Comparison of ENCODE assay signal across 1 cellular context in genomic region chr1:195763146-195763906, GRCh38.
TF ChIP-seq lines count a peak whose summit lies in the region.

No MANE protein-coding gene starts in this region.

TF ChIP-seq in K562, 482 proteins besides CTCF, POLR2A, EP300 and RAD21 (continued from another document):
- TF ChIP-seq FOXA3 (CRISPR knock-in tag; conservative IDR thresholded peaks at IDR 0.05 in 1 of 2, IDR thresholded peaks at IDR 0.05 in 1 of 2) (peak in 1 of 2 experiments; percentile 56; a peak in 1 of 4 replicates), ETV5 (CRISPR knock-in tag; IDR thresholded peaks at IDR 0.05; ENCODE audit: low read depth) (0 out of 2 replicates have a peak, but pooled peaks have one; percentile 56), RNF2 (IDR thresholded peaks at IDR 0.05) (no peak), ARID4B (CRISPR knock-in tag; IDR thresholded peaks at IDR 0.05) (peak; percentile 53; the same call in 1 of the 2 replicates), ZBTB9 (CRISPR knock-in tag; IDR thresholded peaks at IDR 0.05) (no peak), FOXP1 (CRISPR knock-in tag; IDR thresholded peaks at IDR 0.05) (peak; percentile 22; the same call in 1 of the 2 replicates), RBM34 (IDR thresholded peaks at IDR 0.05; ENCODE audit: borderline replicate concordance, insufficient read depth, low read length) (no peak), SMARCE1 (IDR thresholded peaks at IDR 0.05) (0 out of 2 replicates have a peak, but pooled peaks have one; percentile 40), ETV6 (IDR thresholded peaks at IDR 0.05; ENCODE audit: borderline replicate concordance in 1 of 2, low read depth in 2 of 2, low read length in 1 of 2) (no peak), ETV6 (CRISPR knock-in tag; IDR thresholded peaks at IDR 0.05; ENCODE audit: borderline replicate concordance) (no peak), TCF15 (CRISPR knock-in tag; IDR thresholded peaks at IDR 0.05) (no peak), ZNF316 (IDR thresholded peaks at IDR 0.05) (no peak), MAFF (IDR thresholded peaks at IDR 0.05; ENCODE audit: low read length) (no peak), CTCFL (IDR thresholded peaks at IDR 0.05; ENCODE audit: borderline replicate concordance, insufficient read depth, low read depth, low read length, poor library complexity, severe bottlenecking) (peak; percentile 7), HNRNPLL (IDR thresholded peaks at IDR 0.05; ENCODE audit: low read depth, low read length, poor library complexity, severe bottlenecking) (no peak), WHSC1 (IDR thresholded peaks at IDR 0.05; ENCODE audit: low read length) (peak; percentile 41), SFPQ (IDR thresholded peaks at IDR 0.05; ENCODE audit: low read depth, low read length) (no peak), PURB (CRISPR knock-in tag; IDR thresholded peaks at IDR 0.05; ENCODE audit: low read depth) (no peak), JUNB (CRISPR knock-in tag; conservative IDR thresholded peaks at IDR 0.05) (no peak), ZNF778 (CRISPR knock-in tag; IDR thresholded peaks at IDR 0.05) (no peak), ARID3A (IDR thresholded peaks at IDR 0.05; ENCODE audit: borderline replicate concordance, low read depth, low read length) (no peak), TCF7L2 (IDR thresholded peaks at IDR 0.05; ENCODE audit: low read depth, low read length) (no peak), TGIF2 (CRISPR knock-in tag; IDR thresholded peaks at IDR 0.05) (no peak), ZNF589 (CRISPR knock-in tag; IDR thresholded peaks at IDR 0.05; ENCODE audit: low read depth) (no peak), CC2D1A (IDR thresholded peaks at IDR 0.05) (no peak), ZNF644 (tag; IDR thresholded peaks at IDR 0.05; ENCODE audit: low read depth) (no peak), ZFX (CRISPR knock-in tag; IDR thresholded peaks at IDR 0.05) (peak; percentile 35; the same call in 1 of the 2 replicates), RBBP5 (IDR thresholded peaks at IDR 0.05; ENCODE audit: borderline replicate concordance, insufficient read depth, low read length, poor library complexity, severe bottlenecking) (peak; percentile 45), HDAC1 (IDR thresholded peaks at IDR 0.05) (peak in 1 of 2 experiments; percentile 26; a peak in 1 of 4 replicates), TCF3 (CRISPR knock-in tag; IDR thresholded peaks at IDR 0.05) (0 out of 2 replicates have a peak, but pooled peaks have one; percentile 18), PTTG1 (tag; IDR thresholded peaks at IDR 0.05; ENCODE audit: low read depth) (no peak), ZNF696 (CRISPR knock-in tag; conservative IDR thresholded peaks at IDR 0.05) (no peak), RBFOX2 (IDR thresholded peaks at IDR 0.05; ENCODE audit: low read depth, low read length) (peak; percentile 51), HMGXB4 (CRISPR knock-in tag; IDR thresholded peaks at IDR 0.05) (no peak), U2AF2 (optimal IDR thresholded peaks at IDR 0.05; ENCODE audit: low read depth, low read length) (no peak), ZNF445 (CRISPR knock-in tag; IDR thresholded peaks at IDR 0.05; ENCODE audit: low read depth) (no peak), TFAP4 (CRISPR knock-in tag; IDR thresholded peaks at IDR 0.05; ENCODE audit: borderline replicate concordance) (peak; percentile 27; the same call in 1 of the 2 replicates), SAP30 (IDR thresholded peaks at IDR 0.05; ENCODE audit: borderline replicate concordance, insufficient read depth, low read depth, low read length, poor library complexity, severe bottlenecking) (peak; percentile 53), KLF16 (IDR thresholded peaks at IDR 0.05) (no peak), CEBPG (CRISPR knock-in tag; IDR thresholded peaks at IDR 0.05) (peak; percentile 58), CEBPG (tag; conservative IDR thresholded peaks at IDR 0.05 in 1 of 2, IDR thresholded peaks at IDR 0.05 in 1 of 2) (0 out of 4 replicates have a peak, but pooled peaks of 1 of the 2 experiments have one; percentile 29), TEAD1 (CRISPR knock-in tag; IDR thresholded peaks at IDR 0.05) (peak in 1 of 2 experiments; percentile 73; a peak in 1 of 4 replicates), E2F5 (CRISPR knock-in tag; IDR thresholded peaks at IDR 0.05) (no peak), HNRNPL (IDR thresholded peaks at IDR 0.05; ENCODE audit: low read depth, low read length) (no peak)
